23 cellular contexts compared by ENCODE assay signal in the genomic region with DNA sequence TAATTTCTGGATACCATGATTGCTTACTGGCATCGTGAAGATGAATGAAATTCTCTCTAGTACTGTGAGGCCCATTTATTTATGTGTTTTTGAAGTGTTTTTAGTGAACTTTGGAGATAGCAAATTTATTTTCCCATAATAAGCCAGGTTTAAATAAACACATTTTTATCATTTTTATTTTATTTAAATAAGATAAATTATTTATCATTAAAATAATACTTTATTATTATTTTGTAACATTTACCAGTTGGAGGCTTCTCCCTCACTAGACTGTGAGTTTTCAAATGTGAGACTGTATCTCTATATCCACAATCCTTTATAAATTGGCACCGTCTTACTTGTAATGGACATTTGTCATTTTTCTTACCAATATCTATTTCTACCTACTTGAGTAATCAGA.
DNase-seq lines count a peak whose midpoint lies in the region; ATAC-seq, FAIRE-seq and TF ChIP-seq lines count a peak whose summit lies in the region.
"Had no signal": no experiment of that assay in that cellular context is flagged by ENCODE, and none has a peak within 500 bp of the region (broad histone marks: within the 10 kb centered on the region; RNA-seq: fewer than 3 reads in every experiment).

No MANE protein-coding gene starts in this region.

- DNase-seq in WTC11 (ENCODE audit: low spot score) (no peak), frontal cortex (ENCODE audit: low spot score in 2 of 2) (no peak), occipital lobe (lab: John Stamatoyannopoulos, UW) (no peak), trophoblast cell (no peak), posterior vena cava (ENCODE audit: low spot score) (no peak)
- no peak for DNase-seq in activated T-cell treated with anti-CD3 and anti-CD28 coated beads, Interleukin-2, amount 50 U/mL, for 72 hours
- DNase-seq: 8988T; AML-193; Caco-2; Calu3; CD4-positive, alpha-beta T cell; CD8-positive, alpha-beta T cell; DMS79 treated with DMSO at 0.1 percent for 48 hours; GDM1 had no signal

- no peaks in the 10 kb centered on the region for H3K4me1 Mint-ChIP-seq in WTC11
- no peaks in the 10 kb centered on the region for H3K4me1 Mint-ChIP-seq in activated T-cell treated with anti-CD3 and anti-CD28 coated beads, Interleukin-2, amount 50 U/mL, for 72 hours (ENCODE audit: low read depth)
- H3K4me1 Mint-ChIP-seq: B cell had no signal

- no peak overlapping the region for H2BK120ac ChIP-seq in trophoblast cell (ENCODE audit: insufficient read depth, low read length, poor library complexity)

- H2BK5ac ChIP-seq in trophoblast cell (ENCODE audit: low read depth, low read length, poor library complexity): no peak overlapping the region

- intact Hi-C loops in posterior vena cava (cut with DNase I): no loop called here

- FAIRE-seq in G401.6 (lab: Jason Lieb, UNC) (peak; percentile 37), frontal cortex (lab: Jason Lieb, UNC) (peak; percentile 8)
- FAIRE-seq: A204.1, D721Med, GM12878, GM12892, GM18507 had no signal

- H3K23ac ChIP-seq in trophoblast cell (ENCODE audit: low read length): no peak overlapping the region

- H2BK12ac ChIP-seq in trophoblast cell (ENCODE audit: low read length): no peak overlapping the region

- no peaks in the 10 kb centered on the region for H3K9me3 ChIP-seq in trophoblast cell (ENCODE audit: insufficient read depth, low read depth, low read length)
- H3K9me3 ChIP-seq: BLaER1 treated with 17β-estradiol and CSF1 and Interleukin-3, amounts not matched to agents 10 nM and 100 nM; Caco-2 had no signal

- H3K27ac ChIP-seq in trophoblast cell (ENCODE audit: low read depth, low read length): no peak overlapping the region
- H3K27ac ChIP-seq: BLaER1 treated with 17β-estradiol and CSF1 and Interleukin-3, amounts not matched to agents 10 nM and 100 nM; C4-2B had no signal

- H4K8ac ChIP-seq in trophoblast cell (ENCODE audit: low read depth, low read length): no peak overlapping the region

- H3K36me3 Mint-ChIP-seq in WTC11: no peaks in the 10 kb centered on the region
- H3K36me3 Mint-ChIP-seq in activated T-cell treated with anti-CD3 and anti-CD28 coated beads, Interleukin-2, amount 50 U/mL, for 72 hours (ENCODE audit: insufficient read depth in 2 of 2): no peaks in the 10 kb centered on the region
- H3K36me3 Mint-ChIP-seq: CD8-positive, alpha-beta T cell had no signal

- H3K18ac ChIP-seq in trophoblast cell (ENCODE audit: low read length): no peak overlapping the region

- no peak overlapping the region for H3K4me3 Mint-ChIP-seq in WTC11
- no peak overlapping the region for H3K4me3 Mint-ChIP-seq in activated T-cell treated with anti-CD3 and anti-CD28 coated beads, Interleukin-2, amount 50 U/mL, for 72 hours
- H3K4me3 Mint-ChIP-seq: B cell; CD4-positive, alpha-beta T cell; CD8-positive, alpha-beta T cell had no signal

- no peaks in the 10 kb centered on the region for H3K9me3 Mint-ChIP-seq in WTC11
- peaks cover 1 to 2% of the 10 kb centered on the region in 2 donors for H3K9me3 Mint-ChIP-seq in activated T-cell treated with anti-CD3 and anti-CD28 coated beads, Interleukin-2, amount 50 U/mL, for 72 hours
- H3K9me3 Mint-ChIP-seq: CD8-positive, alpha-beta T cell had no signal

- H3K4me3 ChIP-seq in trophoblast cell (ENCODE audit: low read depth, low read length): no peak overlapping the region
- H3K4me3 ChIP-seq: BLaER1 treated with 17β-estradiol and CSF1 and Interleukin-3, amounts not matched to agents 10 nM and 100 nM; GM12878 had no signal

- H3K4me2 ChIP-seq in trophoblast cell (ENCODE audit: low read length): no peak overlapping the region

- no peak for ATAC-seq in WTC11
- ATAC-seq in activated T-cell treated with anti-CD3 and anti-CD28 coated beads, Interleukin-2, amount 50 U/mL, for 72 hours (replicated peaks in 1 of 2): no peak
- ATAC-seq: CD8-positive, alpha-beta T cell; GM12878 had no signal

- no peak overlapping the region for H3K27ac Mint-ChIP-seq in WTC11
- H3K27ac Mint-ChIP-seq in activated T-cell treated with anti-CD3 and anti-CD28 coated beads, Interleukin-2, amount 50 U/mL, for 72 hours: no peak overlapping the region
- H3K27ac Mint-ChIP-seq: B cell; CD4-positive, alpha-beta T cell; CD8-positive, alpha-beta T cell had no signal

- no peaks in the 10 kb centered on the region for H3K27me3 Mint-ChIP-seq in WTC11 (ENCODE audit: low read depth)
- H3K27me3 Mint-ChIP-seq in activated T-cell treated with anti-CD3 and anti-CD28 coated beads, Interleukin-2, amount 50 U/mL, for 72 hours (ENCODE audit: low read depth): no peaks in the 10 kb centered on the region
- H3K27me3 Mint-ChIP-seq: B cell; CD4-positive, alpha-beta T cell had no signal

- TF ChIP-seq CTCF in WTC11 (IDR thresholded peaks at IDR 0.05): no peak

- no peaks in the 10 kb centered on the region for H3K4me1 ChIP-seq in trophoblast cell (ENCODE audit: control insufficient read depth in 1 of 2, insufficient read depth in 2 of 2, low read length in 2 of 2)
- H3K4me1 ChIP-seq: Caco-2 had no signal

- H4K12ac ChIP-seq in trophoblast cell (ENCODE audit: low read depth, low read length): no peak overlapping the region

- H3K4ac ChIP-seq in trophoblast cell (ENCODE audit: low read depth, low read length): no peak overlapping the region

- H4K91ac ChIP-seq in trophoblast cell (ENCODE audit: low read depth, low read length): no peak overlapping the region

- WGBS in trophoblast cell (ENCODE audit: extremely low coverage, insufficient coverage, insufficient read length): no CpG with 5 or more reads among the region's 2 CpGs

- H2AFZ ChIP-seq in trophoblast cell (ENCODE audit: insufficient read depth, low read length, poor library complexity): no peak overlapping the region

- H3K27me3 ChIP-seq in trophoblast cell (ENCODE audit: insufficient read depth, low read length): no peaks in the 10 kb centered on the region
- H3K27me3 ChIP-seq: BLaER1 treated with 17β-estradiol and CSF1 and Interleukin-3, amounts not matched to agents 10 nM and 100 nM had no signal

- H3K14ac ChIP-seq in trophoblast cell (ENCODE audit: low read length): no peak overlapping the region

- H3K9ac ChIP-seq in trophoblast cell (ENCODE audit: low read length): no peak overlapping the region
- H3K9ac ChIP-seq: BLaER1 treated with 17β-estradiol and CSF1 and Interleukin-3, amounts not matched to agents 10 nM and 100 nM had no signal

- H3K79me2 ChIP-seq in trophoblast cell (ENCODE audit: control insufficient read depth, insufficient read depth, low read length, poor library complexity): no peaks in the 10 kb centered on the region

- H3K36me3 ChIP-seq in trophoblast cell (ENCODE audit: control insufficient read depth in 1 of 2, insufficient read depth in 2 of 2, low read length in 2 of 2): no peaks in the 10 kb centered on the region
- H3K36me3 ChIP-seq: BLaER1 treated with 17β-estradiol and CSF1 and Interleukin-3, amounts not matched to agents 10 nM and 100 nM had no signal

- H3K79me1 ChIP-seq in trophoblast cell (ENCODE audit: low read length): no peaks in the 10 kb centered on the region

- POLR2A ChIA-PET in WTC11 (lab: Charles Lee): no interaction called here

- no peak overlapping the region for H2AK5ac ChIP-seq in trophoblast cell (ENCODE audit: low read length)

- CTCF ChIA-PET in WTC11 (lab: Charles Lee): no interaction called here

TF ChIP-seq in WTC11, 78 proteins besides CTCF, POLR2A, EP300 and RAD21:
- no peak for TF ChIP-seq MYBL2 (CRISPR knock-in tag; IDR thresholded peaks at IDR 0.05)
- TF ChIP-seq HMGA2 (CRISPR knock-in tag; IDR thresholded peaks at IDR 0.05): peak; percentile 98
- TF ChIP-seq, protein P1, sequence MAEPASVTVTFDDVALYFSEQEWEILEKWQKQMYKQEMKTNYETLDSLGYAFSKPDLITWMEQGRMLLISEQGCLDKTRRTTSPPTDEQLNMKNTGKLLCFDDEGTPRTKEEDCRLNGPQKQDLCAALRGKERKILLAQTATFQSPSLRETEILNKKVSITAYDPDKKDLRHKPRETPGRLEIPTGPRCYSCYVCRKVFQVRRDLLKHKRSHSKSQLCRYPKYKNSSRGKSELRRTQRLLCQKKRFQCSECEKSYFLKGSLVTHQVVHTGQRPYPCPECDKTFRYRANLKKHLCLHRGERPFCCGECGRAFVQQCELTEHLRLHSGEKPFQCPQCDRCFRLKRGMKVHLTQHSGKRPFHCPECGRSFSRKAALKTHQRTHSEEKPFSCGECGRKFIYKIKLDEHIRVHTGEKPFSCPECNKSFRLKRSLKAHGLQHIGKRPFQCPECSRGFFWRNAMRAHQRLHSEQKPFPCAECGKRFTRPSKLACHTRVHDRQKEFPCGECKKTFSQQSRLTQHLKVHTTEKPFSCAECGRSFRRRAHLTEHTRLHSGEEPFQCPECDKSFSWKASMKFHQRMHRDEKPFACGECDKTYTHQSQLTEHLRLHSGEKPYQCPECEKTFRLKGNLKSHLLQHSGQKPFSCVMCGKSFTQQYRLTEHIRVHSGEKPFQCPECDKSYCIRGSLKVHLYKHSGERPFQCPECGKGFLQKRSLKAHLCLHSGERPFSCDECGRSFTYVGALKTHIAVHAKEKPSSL (CRISPR knock-in tag; conservative IDR thresholded peaks at IDR 0.05): no peak
TF ChIP-seq in WTC11: peak in this region for 1.
